ENCODE assay signal across 9 cellular contexts in the genomic region with DNA sequence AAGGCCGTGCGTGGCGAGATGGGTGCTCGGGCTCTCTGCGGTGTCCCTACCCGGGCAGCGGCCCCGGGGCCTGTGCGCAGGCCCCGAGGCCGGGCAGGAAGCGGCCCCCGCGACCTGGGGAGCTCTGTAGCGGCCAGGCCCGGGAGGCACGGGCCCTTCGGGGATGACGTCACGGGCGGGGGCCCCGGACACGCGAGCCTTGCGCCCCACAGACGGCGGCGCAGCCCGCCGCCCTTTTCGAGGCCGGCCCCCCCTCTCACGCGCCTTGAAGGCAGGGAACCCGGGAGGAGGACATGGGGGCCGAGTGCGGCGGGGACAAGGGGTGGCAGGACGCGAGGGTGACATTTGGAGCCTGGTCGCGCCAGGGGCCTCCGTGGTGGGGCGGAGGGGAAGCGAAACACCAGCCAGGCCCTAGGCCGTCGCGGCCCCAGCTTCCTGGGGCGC. TPM values are rescaled to one million over a fixed set of nuclear protein-coding genes. Genes with fewer than 3 reads are reported as not detected.
A peak's percentile ranks its signal among the peaks of the same experiment; 100 is the strongest.
DNase-seq lines count a peak whose midpoint lies in the region; ATAC-seq, FAIRE-seq and TF ChIP-seq lines count a peak whose summit lies in the region.
"Had no signal": no experiment of that assay in that cellular context is flagged by ENCODE, and none has a peak within 500 bp of the region (broad histone marks: within the 10 kb centered on the region; RNA-seq: fewer than 3 reads in every experiment).

No MANE protein-coding gene starts in this region.

- TF ChIP-seq CTCF in GM12878 (IDR thresholded peaks at IDR 0.05 in 2 of 3, conservative IDR thresholded peaks at IDR 0.05 in 1 of 3; ENCODE audit: control insufficient read depth in 2 of 3, extremely low read depth in 1 of 3, insufficient read depth in 1 of 3, low read depth in 3 of 3, low read length in 3 of 3) (no peak), D721Med (IDR thresholded peaks at IDR 0.05; ENCODE audit: insufficient read depth, missing control alignments) (no peak)

- peaks cover 35% of the 10 kb centered on the region for H3K4me1 ChIP-seq in GM12878 (ENCODE audit: control insufficient read depth, insufficient read depth, low read length)

- H4K20me1 ChIP-seq in GM12878 (ENCODE audit: control insufficient read depth, insufficient read depth): no peaks in the 10 kb centered on the region

- RAD21 ChIA-PET in GM12878 (lab: Charles Lee; ENCODE audit: unreplicated experiment): interaction anchor here (0.7 to 3.3 kb wide), 19 partner anchors 10 to 351 kb away, joined by 3 to 75 read pairs (median 4); partner anchors contain the start of genes DRC3 and TOM1L2

- in situ Hi-C loops in GM12878 (cut with MboI): no loop called here

- SMC1A ChIA-PET in GM12878 (lab: Charles Lee; ENCODE audit: uncharacterized antibody, unreplicated experiment): interaction anchor here (0.5 to 3.4 kb wide), 6 partner anchors 11 to 278 kb away, joined by 3 to 47 read pairs (median 4); partner anchors contain the start of gene SREBF1

- TF ChIP-seq RAD21 in GM12878 (IDR thresholded peaks at IDR 0.05; ENCODE audit: insufficient read depth, low read depth, low read length): no peak

- no peaks in the 10 kb centered on the region for H3K36me3 Mint-ChIP-seq in T-cell
- no peaks in the 10 kb centered on the region for H3K36me3 Mint-ChIP-seq in immature natural killer cell

- H3K36me3 ChIP-seq in GM12878 (ENCODE audit: control insufficient read depth in 2 of 2, insufficient read depth in 2 of 2, low read length in 1 of 2): peaks cover 0 to 3% of the 10 kb centered on the region in 2 experiments; a peak in 1 of 4 replicates

- peak; percentile 87 for TF ChIP-seq POLR2A in GM12878 (IDR thresholded peaks at IDR 0.05; ENCODE audit: low read depth, low read length)

- no peaks in the 10 kb centered on the region for H3K27me3 Mint-ChIP-seq in T-cell
- H3K27me3 Mint-ChIP-seq in immature natural killer cell (ENCODE audit: low read depth in 3 of 3): peaks cover 0 to 15% (median 13%) of the 10 kb centered on the region in 3 donors

- H3K9me3 ChIP-seq in GM12878 (replicated peaks; ENCODE audit: control insufficient read depth, insufficient read depth, low read length): no peaks in the 10 kb centered on the region

- BruUV-seq in GM12878 (replicated peaks; lab: Mats Ljungman, UMichigan): no TSS peak

- peak; percentile 43 for DNase-seq in NCI-H2171 (lab: John Stamatoyannopoulos, UW)
- DNase-seq in NCI-H2171 treated with DMSO at 0.1 percent for 48 hours (lab: John Stamatoyannopoulos, UW): no peak
- peak in 26 of 34 experiments; percentile 8 to 55 (median 24) for DNase-seq in T-cell
- no peak for DNase-seq in GM12878 (ENCODE audit: low read depth, low spot score)
- peak; percentile 74 to 76 (median 75) for DNase-seq in immature natural killer cell
- no peak for DNase-seq in D721Med (ENCODE audit: insufficient read length, low spot score)

- intact Hi-C loops in GM12878 (cut with micrococcal nuclease; ENCODE audit: unreplicated experiment): loop anchor here (1.0 to 5.0 kb wide), 4 partner anchors 10 to 350 kb away; no protein-coding TSS in a partner anchor

- FAIRE-seq in GM12878 (lab: Jason Lieb, UNC) (no peak), D721Med (lab: Jason Lieb, UNC) (no peak)
- FAIRE-seq: G401.6 had no signal

- H3K4me1 Mint-ChIP-seq in T-cell: peaks cover 29 to 47% (median 33%) of the 10 kb centered on the region in 3 donors
- peaks cover 27 to 39% of the 10 kb centered on the region in 2 donors for H3K4me1 Mint-ChIP-seq in immature natural killer cell

- H3K9me3 Mint-ChIP-seq in T-cell (no peaks in the 10 kb centered on the region), immature natural killer cell (no peaks in the 10 kb centered on the region)

- 2% methylated on average over 37 of the region's 49 CpGs for WGBS in GM12878 (ENCODE audit: insufficient coverage, insufficient replicate concordance, low lambda C conversion rate, missing lambda C conversion rate)

- H3K4me3 ChIP-seq in GM12878: peak overlapping the region; percentile 99
- H3K4me3 ChIP-seq in skin epidermis: peak overlapping the region; percentile 62 to 87 (median 84)

- H3K27ac Mint-ChIP-seq in T-cell (no peak overlapping the region), immature natural killer cell (peak overlapping the region; percentile 57 to 98 (median 88))

- peaks cover 56% of the 10 kb centered on the region for H3K79me2 ChIP-seq in GM12878 (ENCODE audit: control insufficient read depth, insufficient read depth, low read length)

- TF ChIP-seq EP300 in GM12878 (IDR thresholded peaks at IDR 0.05; ENCODE audit: borderline replicate concordance in 1 of 2, control insufficient read depth in 1 of 2, low read depth in 2 of 2, low read length in 2 of 2): no peak

- POLR2A ChIA-PET in T-cell (lab: Charles Lee): interaction anchor here (0.6 to 0.8 kb wide), 4 partner anchors 42 to 153 kb away, joined by 3 to 10 read pairs (median 6); no protein-coding TSS in a partner anchor
- POLR2A ChIA-PET in GM12878 (lab: Charles Lee): interaction anchor here (0.6 to 3.1 kb wide), 8 partner anchors 11 to 351 kb away, joined by 3 to 56 read pairs (median 8); partner anchors contain the start of gene SREBF1

- peak; percentile 26 for ATAC-seq in HG03097 (IDR thresholded peaks at IDR 0.05; ENCODE audit: low FRiP score, unreplicated experiment)
- peak; percentile 15 to 49 (median 36) for ATAC-seq in T-cell (replicated peaks in 1 of 4)
- peak; percentile 67 for ATAC-seq in GM12878

- H2AFZ ChIP-seq in GM12878 (ENCODE audit: control insufficient read depth, low read depth, low read length): peak overlapping the region; percentile 64

- peak overlapping the region; percentile 81 to 83 (median 83) for H3K4me3 Mint-ChIP-seq in T-cell
- H3K4me3 Mint-ChIP-seq in immature natural killer cell: peak overlapping the region; percentile 89 to 94 (median 92)

- CTCF ChIA-PET in T-cell (lab: Charles Lee) (interaction anchor here (0.6 to 1.4 kb wide), 9 partner anchors 9 to 350 kb away, joined by 3 to 5 read pairs (median 3); no protein-coding TSS in a partner anchor), GM12878 (lab: Yijun Ruan, JAX) (interaction anchor here (0.5 to 3.1 kb wide), 21 partner anchors 9 to 239 kb away, joined by 3 to 17 read pairs (median 4); partner anchors contain the start of gene SREBF1)

- peak overlapping the region; percentile 88 for H3K9ac ChIP-seq in GM12878 (ENCODE audit: control insufficient read depth, insufficient read depth, low read length)

- H3K27me3 ChIP-seq in GM12878 (replicated peaks in 1 of 2; ENCODE audit: control insufficient read depth in 2 of 2, insufficient read depth in 2 of 2, low read length in 1 of 2): no peaks in the 10 kb centered on the region; a peak in 1 of 4 replicates

- H3K27ac ChIP-seq in GM12878 (ENCODE audit: control insufficient read depth, insufficient read depth): peak overlapping the region; percentile 90
- H3K27ac ChIP-seq in skin epidermis: peak overlapping the region; percentile 81 to 99 (median 94)

- peak overlapping the region; percentile 96 for H3K4me2 ChIP-seq in GM12878 (ENCODE audit: control insufficient read depth, insufficient read depth)

TF ChIP-seq in GM12878, 131 proteins besides CTCF, POLR2A, EP300 and RAD21 (continues in another document):
- TF ChIP-seq ZNF274 (IDR thresholded peaks at IDR 0.05; ENCODE audit: insufficient read depth, insufficient read length): no peak
- no peak for TF ChIP-seq CEBPB (IDR thresholded peaks at IDR 0.05; ENCODE audit: borderline replicate concordance in 1 of 2, low read depth in 2 of 2, low read length in 2 of 2)
- peak; percentile 78; the same call in 1 of the 2 replicates for TF ChIP-seq CREB1 (IDR thresholded peaks at IDR 0.05; ENCODE audit: low read depth)
- TF ChIP-seq, protein P1, sequence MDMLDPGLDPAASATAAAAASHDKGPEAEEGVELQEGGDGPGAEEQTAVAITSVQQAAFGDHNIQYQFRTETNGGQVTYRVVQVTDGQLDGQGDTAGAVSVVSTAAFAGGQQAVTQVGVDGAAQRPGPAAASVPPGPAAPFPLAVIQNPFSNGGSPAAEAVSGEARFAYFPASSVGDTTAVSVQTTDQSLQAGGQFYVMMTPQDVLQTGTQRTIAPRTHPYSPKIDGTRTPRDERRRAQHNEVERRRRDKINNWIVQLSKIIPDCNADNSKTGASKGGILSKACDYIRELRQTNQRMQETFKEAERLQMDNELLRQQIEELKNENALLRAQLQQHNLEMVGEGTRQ (IDR thresholded peaks at IDR 0.05; ENCODE audit: borderline replicate concordance, low read depth, low read length): no peak
- no peak for TF ChIP-seq CBFB (IDR thresholded peaks at IDR 0.05; ENCODE audit: low read depth)
- no peak for TF ChIP-seq ZZZ3 (IDR thresholded peaks at IDR 0.05; ENCODE audit: control insufficient read depth, insufficient read length, low read depth)

RNA-seq across cellular contexts. Expression of gene RAI1, which starts 1.1 kb away (rescaled TPM):
- 10 to 100 TPM; 20.1 to 31.2 (median 24.5) TPM for total RNA-seq in T-cell
- 66.1 and 73.4 TPM in 2 replicates for total RNA-seq in GM12878 (2013; cell fraction: nucleolus; rRNA removed)
- 7.2 and 7.4 TPM in 2 replicates for total RNA-seq in GM12878 (2014; rRNA removed)
- total RNA-seq in GM12878 (2014; rRNA removed; fragmentation: Illumina TruSeq; extraction: Trizol): 7.9 and 8.7 TPM in 2 replicates
- total RNA-seq in GM12878 (2021): 35.4 and 37.7 TPM in 2 replicates
- polyA plus RNA-seq in GM12878 (2011; ENCODE audit: low read depth): 3.1 TPM
- 4.0 and 5.4 TPM in 2 replicates for polyA plus RNA-seq in GM12878 (2011; rRNA removed)
- 5.7 and 7.6 TPM in 2 replicates for polyA plus RNA-seq in GM12878 (2011; cell fraction: cytosol; rRNA removed)
- polyA plus RNA-seq in GM12878 (2011; cell fraction: nucleus; rRNA removed): 20.2 and 25.6 TPM in 2 replicates
- 8.0 and 8.1 TPM in 2 replicates for polyA plus RNA-seq in GM12878 (2012)
- polyA plus RNA-seq in GM12878 (2014; fragmentation: Illumina TruSeq; extraction: Trizol): 2.5 and 5.9 TPM in 2 replicates
- polyA plus RNA-seq in GM12878 (2014; fragmentation: Nextera tagmentation; extraction: Ambion mirVana): under 1 TPM; 0.66 to 0.74 TPM
- 19.2 and 25.5 TPM in 2 replicates for polyA plus RNA-seq in GM12878 (2014; rRNA removed)
- 1 to 10 TPM; 3.1 to 6.0 TPM for polyA plus RNA-seq in GM12878 (2016; fragmentation: Nextera tagmentation; extraction: Ambion mirVana)
- 8.1 and 11.7 TPM in 2 replicates for polyA minus RNA-seq in GM12878 (2011; rRNA and poly(A)+ RNA removed)
- polyA minus RNA-seq in GM12878 (2011; cell fraction: cytosol; rRNA and poly(A)+ RNA removed): 8.3 and 9.1 TPM in 2 replicates
- polyA minus RNA-seq in GM12878 (2011; cell fraction: nucleus; rRNA and poly(A)+ RNA removed): 10.0 and 21.0 TPM in 2 replicates
- 1 to 10 TPM; 1.5 to 6.2 (median 2.0) TPM for polyA plus RNA-seq in immature natural killer cell

Comparison
In these comparisons a context has a peak if more than half of its experiments do, and no peak if none do; other contexts are left out.
1. DNase-seq: peak in NCI-H2171 (single experiment), T-cell (26 of 34) and immature natural killer cell (3 of 3); none in NCI-H2171 treated with DMSO at 0.1 percent for 48 hours (single experiment), GM12878 (single experiment) and D721Med (single experiment).
2. H3K27ac Mint-ChIP-seq: peak in immature natural killer cell (6 of 6); none in T-cell (0 of 2).
3. Peak in every context shown above with its lines, with median percentiles within 50 percentile points of each other: ATAC-seq.